In the genomic region with DNA sequence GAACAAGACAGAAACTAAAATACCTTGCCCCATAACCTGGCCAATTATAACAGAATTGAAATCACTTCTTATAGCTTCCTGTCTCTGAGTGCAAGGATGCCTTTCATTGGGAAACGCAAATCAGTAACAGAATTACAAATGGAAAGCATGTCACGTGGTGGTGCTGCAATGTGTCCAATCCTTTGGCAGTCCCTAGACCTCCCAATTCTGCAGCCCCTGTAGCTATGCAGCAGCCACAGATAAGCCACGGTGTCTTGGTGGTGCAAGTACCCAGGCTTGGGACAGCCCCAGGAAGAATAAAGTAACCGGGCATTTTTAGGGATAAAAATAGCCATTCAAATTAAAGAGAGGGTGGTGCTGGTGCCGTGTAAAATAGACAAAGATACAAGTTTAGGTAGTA, we compare ENCODE assay signal across 10 cellular contexts.
DNase-seq lines count a peak whose midpoint lies in the region; ATAC-seq and TF ChIP-seq lines count a peak whose summit lies in the region.
"Had no signal": no experiment of that assay in that cellular context is flagged by ENCODE, and none has a peak within 500 bp of the region (broad histone marks: within the 10 kb centered on the region; RNA-seq: fewer than 3 reads in every experiment).

No MANE protein-coding gene starts in this region.

- peaks cover 4% of the 10 kb centered on the region for H3K9me3 Mint-ChIP-seq in type B pancreatic cell

- H3K36me3 ChIP-seq in SJSA1 (no peaks in the 10 kb centered on the region), right atrium auricular region (no peaks in the 10 kb centered on the region)
- H3K36me3 ChIP-seq: WERI-Rb-1 had no signal

- H3K27me3 Mint-ChIP-seq in type B pancreatic cell, result no peaks in the 10 kb centered on the region
- H3K27me3 Mint-ChIP-seq: stimulated activated naive B cell treated with anti-CD40 and anti-IgM and Interleukin-4, amounts not matched to agents 10 μg/mL and 1 μg/mL and 100 μg/mL, for 72 hours had no signal

- H3K4me1 ChIP-seq in SJSA1 (replicated peaks) (peaks cover 59% of the 10 kb centered on the region), right atrium auricular region (peaks cover 0 to 27% of the 10 kb centered on the region in 2 donors)

- H3K4me1 Mint-ChIP-seq in type B pancreatic cell (ENCODE audit: unreplicated experiment), result peaks cover 21% of the 10 kb centered on the region

- TF ChIP-seq CTCF in right atrium auricular region (IDR thresholded peaks at IDR 0.05), result no peak
- TF ChIP-seq CTCF in type B pancreatic cell (conservative IDR thresholded peaks at IDR 0.05), result no peak

- no peak overlapping the region for H3K4me3 Mint-ChIP-seq in type B pancreatic cell
- H3K4me3 Mint-ChIP-seq: stimulated activated naive B cell treated with anti-CD40 and anti-IgM and Interleukin-4, amounts not matched to agents 10 μg/mL and 1 μg/mL and 100 μg/mL, for 72 hours had no signal

- H3K27ac ChIP-seq in SJSA1 (peak overlapping the region; percentile 99), right atrium auricular region (peak overlapping the region; percentile 9 to 88)
- H3K27ac ChIP-seq: WERI-Rb-1 had no signal

- peak in 1 of 2 experiments; percentile 52 for DNase-seq in SJSA1 (ENCODE audit: low read depth in 1 of 2, low spot score in 2 of 2)
- no peak for DNase-seq in right atrium auricular region (ENCODE audit: low spot score)
- no peak for DNase-seq in type B pancreatic cell (ENCODE audit: extremely low spot score, unreplicated experiment)
- DNase-seq: DMS153; stimulated activated naive B cell treated with anti-CD40 and anti-IgM and Interleukin-4, amounts not matched to agents 10 μg/mL and 1 μg/mL and 100 μg/mL, for 72 hours; WERI-Rb-1 had no signal

- H3K4me3 ChIP-seq in SJSA1, result peak overlapping the region; percentile 16
- no peak overlapping the region for H3K4me3 ChIP-seq in right atrium auricular region

- H3K27ac Mint-ChIP-seq in type B pancreatic cell, result peak overlapping the region; percentile 78
- H3K27ac Mint-ChIP-seq: stimulated activated naive B cell treated with anti-CD40 and anti-IgM and Interleukin-4, amounts not matched to agents 10 μg/mL and 1 μg/mL and 100 μg/mL, for 72 hours had no signal

- ATAC-seq in GM21723 (IDR thresholded peaks at IDR 0.05; ENCODE audit: unreplicated experiment) (peak; percentile 9), HG02642 (IDR thresholded peaks at IDR 0.05; ENCODE audit: poor library complexity, unreplicated experiment) (no peak), HG03457 (IDR thresholded peaks at IDR 0.05; ENCODE audit: unreplicated experiment) (no peak), HG02981 (IDR thresholded peaks at IDR 0.05; ENCODE audit: unreplicated experiment) (no peak)

- H3K27me3 ChIP-seq in SJSA1 (replicated peaks) (no peaks in the 10 kb centered on the region), right atrium auricular region (no peaks in the 10 kb centered on the region)

- H3K36me3 Mint-ChIP-seq in type B pancreatic cell, result no peaks in the 10 kb centered on the region
- H3K36me3 Mint-ChIP-seq: stimulated activated naive B cell treated with anti-CD40 and anti-IgM and Interleukin-4, amounts not matched to agents 10 μg/mL and 1 μg/mL and 100 μg/mL, for 72 hours had no signal

- no peaks in the 10 kb centered on the region for H3K9me3 ChIP-seq in SJSA1 (replicated peaks)
- H3K9me3 ChIP-seq in right atrium auricular region, result no peaks in the 10 kb centered on the region
